Comparison of ENCODE assay signal across 22 cellular contexts in the genomic region with DNA sequence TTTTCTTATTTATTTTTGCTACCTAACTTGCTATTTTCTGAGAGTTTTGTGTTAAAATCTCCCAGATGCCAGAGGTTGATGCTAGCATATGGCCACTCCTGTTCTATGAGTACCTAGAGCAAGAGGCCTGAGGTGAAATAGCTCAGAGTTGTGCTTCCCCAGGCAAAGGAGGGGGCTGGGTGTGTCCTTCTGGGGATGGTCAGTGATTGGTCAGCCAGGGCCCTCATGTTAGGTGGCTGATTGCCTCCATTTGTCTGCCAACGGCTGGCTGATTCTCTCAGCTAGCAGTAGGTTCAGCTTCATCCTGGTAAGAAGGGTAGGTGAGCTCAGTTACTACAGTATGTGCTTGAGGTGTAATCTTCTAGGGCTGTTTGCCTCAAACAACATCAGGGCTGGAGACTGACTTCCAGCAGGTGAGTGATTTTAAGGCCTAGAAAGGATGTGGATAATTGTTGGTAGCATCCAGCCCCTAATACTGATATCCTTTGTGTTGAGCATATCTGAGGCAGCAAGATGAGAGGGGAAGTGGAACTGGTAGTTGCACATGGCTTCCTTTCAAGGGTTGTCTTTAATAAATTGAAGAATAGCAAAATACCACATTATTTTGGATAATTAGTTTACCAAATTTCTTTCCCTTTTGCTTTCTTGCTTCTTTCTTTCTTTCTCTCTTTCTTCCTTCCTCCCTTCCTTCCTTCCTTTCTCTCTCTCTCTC.
DNase-seq lines count a peak whose midpoint lies in the region; ATAC-seq and TF ChIP-seq lines count a peak whose summit lies in the region.
"Had no signal": no experiment of that assay in that cellular context is flagged by ENCODE, and none has a peak within 500 bp of the region (broad histone marks: within the 10 kb centered on the region; RNA-seq: fewer than 3 reads in every experiment).

No MANE protein-coding gene starts in this region.

- H3K36me3 Mint-ChIP-seq in activated CD8-positive, alpha-beta T cell treated with anti-CD3 and anti-CD28 coated beads for 36 hours (ENCODE audit: low read depth) = peaks cover 19% of the 10 kb centered on the region
- H3K36me3 Mint-ChIP-seq in activated CD8-positive, alpha-beta T cell treated with anti-CD3 and anti-CD28 coated beads, Interleukin-2, amount 10 ng/mL, durations not matched to agents 7 days and 5 days (ENCODE audit: low read depth) = peaks cover 38% of the 10 kb centered on the region
- peaks cover 51% of the 10 kb centered on the region for H3K36me3 Mint-ChIP-seq in WTC11
- H3K36me3 Mint-ChIP-seq in CD8-positive, alpha-beta memory T cell = peaks cover 5 to 39% (median 15%) of the 10 kb centered on the region in 3 donors

- no peak overlapping the region for H3K4me3 ChIP-seq in MM.1S (ENCODE audit: low read length)
- no peak overlapping the region for H3K4me3 ChIP-seq in mesenchymal stem cell (ENCODE audit: insufficient read depth in 1 of 2, low read depth in 1 of 2, low read length in 2 of 2)
- H3K4me3 ChIP-seq in CD8-positive, alpha-beta memory T cell (ENCODE audit: low read length) = no peak overlapping the region
- H3K4me3 ChIP-seq: BLaER1 treated with 17β-estradiol and CSF1 and Interleukin-3, amounts not matched to agents 10 nM and 100 nM had no signal

- H3K4me3 Mint-ChIP-seq in activated CD8-positive, alpha-beta T cell treated with anti-CD3 and anti-CD28 coated beads for 36 hours = no peak overlapping the region
- H3K4me3 Mint-ChIP-seq in activated CD8-positive, alpha-beta T cell treated with anti-CD3 and anti-CD28 coated beads, Interleukin-2, amount 10 ng/mL, durations not matched to agents 7 days and 5 days = no peak overlapping the region
- no peak overlapping the region for H3K4me3 Mint-ChIP-seq in WTC11
- no peak overlapping the region for H3K4me3 Mint-ChIP-seq in CD8-positive, alpha-beta memory T cell
- H3K4me3 Mint-ChIP-seq: CD4-positive, alpha-beta memory T cell had no signal

- H3K18ac ChIP-seq in mesenchymal stem cell (ENCODE audit: low read depth in 1 of 2, low read length in 2 of 2) = no peak overlapping the region

- TF ChIP-seq CTCF in activated CD8-positive, alpha-beta T cell treated with anti-CD3 and anti-CD28 coated beads for 36 hours (IDR thresholded peaks at IDR 0.05) = no peak
- TF ChIP-seq CTCF in MM.1S (IDR thresholded peaks at IDR 0.05; ENCODE audit: low read length) (no peak), WTC11 (IDR thresholded peaks at IDR 0.05) (no peak)

- H3K9ac ChIP-seq in MM.1S (ENCODE audit: low read length) (no peak overlapping the region), mesenchymal stem cell (ENCODE audit: low read length) (no peak overlapping the region)
- H3K9ac ChIP-seq: BLaER1 treated with 17β-estradiol and CSF1 and Interleukin-3, amounts not matched to agents 10 nM and 100 nM had no signal

- H3K36me3 ChIP-seq in MM.1S (replicated peaks; ENCODE audit: insufficient read depth, low read length) (no peaks in the 10 kb centered on the region), mesenchymal stem cell (ENCODE audit: control insufficient read depth in 1 of 2, insufficient read depth in 2 of 2, low read depth in 1 of 2, low read length in 2 of 2) (peaks cover 2 to 5% of the 10 kb centered on the region in 2 experiments)
- H3K36me3 ChIP-seq in CD8-positive, alpha-beta memory T cell (ENCODE audit: insufficient read depth, low read length) = peaks cover 6% of the 10 kb centered on the region

- no peaks in the 10 kb centered on the region for H3K9me3 ChIP-seq in MM.1S (replicated peaks; ENCODE audit: insufficient read depth, low read length)
- H3K9me3 ChIP-seq in mesenchymal stem cell (ENCODE audit: control insufficient read depth, low read length) = no peaks in the 10 kb centered on the region
- no peaks in the 10 kb centered on the region for H3K9me3 ChIP-seq in CD8-positive, alpha-beta memory T cell (ENCODE audit: low read length)

- intact Hi-C loops in activated CD8-positive, alpha-beta T cell treated with anti-CD3 and anti-CD28 coated beads for 36 hours (cut with micrococcal nuclease) = no loop called here

- peaks cover 20% of the 10 kb centered on the region; the same call in 1 of the 2 replicates for H3K4me1 ChIP-seq in MM.1S (ENCODE audit: low read length)
- no peaks in the 10 kb centered on the region for H3K4me1 ChIP-seq in mesenchymal stem cell (ENCODE audit: control insufficient read depth, insufficient read depth, low read depth, low read length)
- H3K4me1 ChIP-seq in CD8-positive, alpha-beta memory T cell (ENCODE audit: insufficient read depth, low read length) = no peaks in the 10 kb centered on the region

- CTCF ChIA-PET in activated CD8-positive, alpha-beta T cell treated with anti-CD3 and anti-CD28 coated beads for 36 hours (lab: Charles Lee) = interaction anchor here (1.3 kb wide), 1 partner anchor 15 kb away, joined by 3 read pairs; no protein-coding TSS in a partner anchor
- CTCF ChIA-PET in activated CD8-positive, alpha-beta T cell treated with anti-CD3 and anti-CD28 coated beads, Interleukin-2, amount 10 ng/mL, durations not matched to agents 7 days and 5 days (lab: Charles Lee) = no interaction called here
- CTCF ChIA-PET in WTC11 (lab: Charles Lee) = interaction anchor here (1.3 kb wide), 1 partner anchor 183 kb away, joined by 3 read pairs; no protein-coding TSS in a partner anchor
- CTCF ChIA-PET in CD8-positive, alpha-beta memory T cell (lab: Charles Lee) = no interaction called here

- no peak overlapping the region for H4K91ac ChIP-seq in mesenchymal stem cell (ENCODE audit: low read length)

- H2BK15ac ChIP-seq in mesenchymal stem cell (ENCODE audit: low read depth, poor library complexity, severe bottlenecking) = no peak overlapping the region

- no peak overlapping the region for H2BK120ac ChIP-seq in mesenchymal stem cell (ENCODE audit: low read depth, low read length)

- no peaks in the 10 kb centered on the region; the same call in 1 of the 2 replicates for H3F3A ChIP-seq in MM.1S (ENCODE audit: insufficient read depth, low read length)

- no peaks in the 10 kb centered on the region for H4K20me1 ChIP-seq in MM.1S (ENCODE audit: insufficient read depth, low read length)
- H4K20me1 ChIP-seq: BLaER1 treated with 17β-estradiol and CSF1 and Interleukin-3, amounts not matched to agents 10 nM and 100 nM had no signal

- no peak overlapping the region for H3K4me2 ChIP-seq in MM.1S (ENCODE audit: low read depth, low read length)
- no peak overlapping the region for H3K4me2 ChIP-seq in mesenchymal stem cell (ENCODE audit: low read length, poor library complexity, severe bottlenecking)
- H3K4me2 ChIP-seq: BLaER1 treated with 17β-estradiol and CSF1 and Interleukin-3, amounts not matched to agents 10 nM and 100 nM had no signal

- no peaks in the 10 kb centered on the region for H3K79me2 ChIP-seq in MM.1S (ENCODE audit: low read length)

- peaks cover 9% of the 10 kb centered on the region for H3K4me1 Mint-ChIP-seq in activated CD8-positive, alpha-beta T cell treated with anti-CD3 and anti-CD28 coated beads for 36 hours (ENCODE audit: low read depth)
- no peaks in the 10 kb centered on the region for H3K4me1 Mint-ChIP-seq in activated CD8-positive, alpha-beta T cell treated with anti-CD3 and anti-CD28 coated beads, Interleukin-2, amount 10 ng/mL, durations not matched to agents 7 days and 5 days (ENCODE audit: low read depth)
- H3K4me1 Mint-ChIP-seq in WTC11 = no peaks in the 10 kb centered on the region
- H3K4me1 Mint-ChIP-seq in CD8-positive, alpha-beta memory T cell = peaks cover 4 to 12% (median 11%) of the 10 kb centered on the region in 3 donors

- H2BK5ac ChIP-seq in mesenchymal stem cell (ENCODE audit: low read depth, low read length, poor library complexity, severe bottlenecking) = no peak overlapping the region

- no peak for DNase-seq in activated CD8-positive, alpha-beta T cell treated with anti-CD3 and anti-CD28 coated beads for 36 hours
- no peak for DNase-seq in activated CD8-positive, alpha-beta T cell treated with anti-CD3 and anti-CD28 coated beads, Interleukin-2, amount 10 ng/mL, durations not matched to agents 7 days and 5 days
- DNase-seq in MM.1S (no peak), WTC11 (ENCODE audit: low spot score) (no peak), mesenchymal stem cell (no peak), NCI-H1436 (lab: John Stamatoyannopoulos, UW) (no peak), kidney tubule cell (ENCODE audit: low spot score) (no peak)
- no peak for DNase-seq in CD8-positive, alpha-beta memory T cell
- DNase-seq: ACHN; CD4-positive, alpha-beta memory T cell; KG1; NCI-H1105 treated with DMSO at 0.1 percent for 48 hours; NCI-H1694 treated with DMSO at 0.1 percent for 48 hours; NCI-H2081 treated with DMSO at 0.1 percent for 48 hours; NCI-H2171 treated with DMSO at 0.1 percent for 48 hours; NCI-H524 treated with DMSO at 0.1 percent for 48 hours; NCI-H82; SHP77; SW 1271 had no signal

- no peaks in the 10 kb centered on the region for H3K27me3 Mint-ChIP-seq in activated CD8-positive, alpha-beta T cell treated with anti-CD3 and anti-CD28 coated beads for 36 hours
- H3K27me3 Mint-ChIP-seq in activated CD8-positive, alpha-beta T cell treated with anti-CD3 and anti-CD28 coated beads, Interleukin-2, amount 10 ng/mL, durations not matched to agents 7 days and 5 days (ENCODE audit: low read depth) = no peaks in the 10 kb centered on the region
- no peaks in the 10 kb centered on the region for H3K27me3 Mint-ChIP-seq in WTC11 (ENCODE audit: low read depth)
- H3K27me3 Mint-ChIP-seq in CD8-positive, alpha-beta memory T cell = no peaks in the 10 kb centered on the region
- H3K27me3 Mint-ChIP-seq: CD4-positive, alpha-beta memory T cell had no signal

- H3K27ac Mint-ChIP-seq in activated CD8-positive, alpha-beta T cell treated with anti-CD3 and anti-CD28 coated beads for 36 hours = peak overlapping the region; percentile 20
- H3K27ac Mint-ChIP-seq in activated CD8-positive, alpha-beta T cell treated with anti-CD3 and anti-CD28 coated beads, Interleukin-2, amount 10 ng/mL, durations not matched to agents 7 days and 5 days = no peak overlapping the region
- no peak overlapping the region for H3K27ac Mint-ChIP-seq in WTC11
- peak overlapping the region in 1 of 8 donors; percentile 57 for H3K27ac Mint-ChIP-seq in CD8-positive, alpha-beta memory T cell
- H3K27ac Mint-ChIP-seq: CD4-positive, alpha-beta memory T cell had no signal

- H3K9me3 Mint-ChIP-seq in activated CD8-positive, alpha-beta T cell treated with anti-CD3 and anti-CD28 coated beads for 36 hours = no peaks in the 10 kb centered on the region
- peaks cover 4% of the 10 kb centered on the region for H3K9me3 Mint-ChIP-seq in activated CD8-positive, alpha-beta T cell treated with anti-CD3 and anti-CD28 coated beads, Interleukin-2, amount 10 ng/mL, durations not matched to agents 7 days and 5 days (ENCODE audit: insufficient read depth)
- 0 out of 2 replicates have a peak, but pooled peaks cover 2% of the 10 kb centered on the region for H3K9me3 Mint-ChIP-seq in WTC11
- H3K9me3 Mint-ChIP-seq in CD8-positive, alpha-beta memory T cell = no peaks in the 10 kb centered on the region
- H3K9me3 Mint-ChIP-seq: CD4-positive, alpha-beta memory T cell had no signal

- peak overlapping the region; percentile 35; the same call in 1 of the 2 replicates for H3K27ac ChIP-seq in MM.1S (ENCODE audit: low read length)
- no peak overlapping the region for H3K27ac ChIP-seq in mesenchymal stem cell (ENCODE audit: low read length, poor library complexity, severe bottlenecking)
- no peak overlapping the region for H3K27ac ChIP-seq in CD8-positive, alpha-beta memory T cell (ENCODE audit: low read depth, low read length)
- H3K27ac ChIP-seq: 22Rv1; BLaER1 treated with 17β-estradiol and CSF1 and Interleukin-3, amounts not matched to agents 10 nM and 100 nM; HL-60 had no signal

- H3K23ac ChIP-seq in mesenchymal stem cell (ENCODE audit: low read length in 2 of 2) = no peak overlapping the region

- H3K14ac ChIP-seq in mesenchymal stem cell (ENCODE audit: low read length in 2 of 2) = no peak overlapping the region

- H3K27me3 ChIP-seq in MM.1S (replicated peaks; ENCODE audit: insufficient read depth, low read length) (no peaks in the 10 kb centered on the region), mesenchymal stem cell (ENCODE audit: control insufficient read depth in 1 of 2, insufficient read depth in 1 of 2, low read length in 2 of 2) (no peaks in the 10 kb centered on the region)
- no peaks in the 10 kb centered on the region for H3K27me3 ChIP-seq in CD8-positive, alpha-beta memory T cell (ENCODE audit: insufficient read depth, low read length, poor library complexity, severe bottlenecking)
- H3K27me3 ChIP-seq: BLaER1 treated with 17β-estradiol and CSF1 and Interleukin-3, amounts not matched to agents 10 nM and 100 nM had no signal

- WGBS in mesenchymal stem cell = 100% methylated on average over 1 of the region's 1 CpG

- H2BK12ac ChIP-seq in mesenchymal stem cell (ENCODE audit: low read length in 2 of 2) = no peak overlapping the region

- H3K4ac ChIP-seq in mesenchymal stem cell (ENCODE audit: low read depth in 1 of 2, low read length in 2 of 2) = no peak overlapping the region

- POLR2A ChIA-PET in activated CD8-positive, alpha-beta T cell treated with anti-CD3 and anti-CD28 coated beads for 36 hours (lab: Charles Lee) = no interaction called here
- POLR2A ChIA-PET in activated CD8-positive, alpha-beta T cell treated with anti-CD3 and anti-CD28 coated beads, Interleukin-2, amount 10 ng/mL, durations not matched to agents 7 days and 5 days (lab: Charles Lee) = no interaction called here
- POLR2A ChIA-PET in WTC11 (lab: Charles Lee) = no interaction called here
- POLR2A ChIA-PET in CD8-positive, alpha-beta memory T cell (lab: Charles Lee) = interaction anchor here (0.6 kb wide), 1 partner anchor 10 kb away, joined by 3 read pairs; no protein-coding TSS in a partner anchor

- no peaks in the 10 kb centered on the region for H3K9me2 ChIP-seq in MM.1S (replicated peaks; ENCODE audit: insufficient read depth, low read length)

- no peak for ATAC-seq in activated CD8-positive, alpha-beta T cell treated with anti-CD3 and anti-CD28 coated beads for 36 hours
- ATAC-seq in activated CD8-positive, alpha-beta T cell treated with anti-CD3 and anti-CD28 coated beads, Interleukin-2, amount 10 ng/mL, durations not matched to agents 7 days and 5 days = no peak
- ATAC-seq in WTC11 = peak; percentile 59

- no peaks in the 10 kb centered on the region for H3K79me1 ChIP-seq in mesenchymal stem cell (replicated peaks; ENCODE audit: low read length, poor library complexity, severe bottlenecking)

- H2AK5ac ChIP-seq in mesenchymal stem cell (ENCODE audit: low read length, severe bottlenecking) = no peak overlapping the region

- H2AFZ ChIP-seq in MM.1S (ENCODE audit: low read length) = no peak overlapping the region
- H2AFZ ChIP-seq in mesenchymal stem cell (ENCODE audit: low read depth, low read length) = no peak overlapping the region

- peak overlapping the region; percentile 51 for H4K8ac ChIP-seq in mesenchymal stem cell (ENCODE audit: low read length)

Comparison
In these comparisons a context has a peak if more than half of its experiments do, and no peak if none do; other contexts are left out.
1. CTCF ChIA-PET loops: an anchor here in activated CD8-positive, alpha-beta T cell treated with anti-CD3 and anti-CD28 coated beads for 36 hours (1.3 kb wide) and WTC11 (1.3 kb wide); none called in activated CD8-positive, alpha-beta T cell treated with anti-CD3 and anti-CD28 coated beads, Interleukin-2, amount 10 ng/mL, durations not matched to agents 7 days and 5 days and CD8-positive, alpha-beta memory T cell.